ENCODE assay signal across 30 cellular contexts in genomic region chr13:49448753-49449152, GRCh38. TPM values are rescaled to one million over a fixed set of nuclear protein-coding genes. Genes with fewer than 3 reads are reported as not detected.
DNase-seq lines count a peak whose midpoint lies in the region; ATAC-seq and TF ChIP-seq lines count a peak whose summit lies in the region.
"Had no signal": no experiment of that assay in that cellular context is flagged by ENCODE, and none has a peak within 500 bp of the region (broad histone marks: within the 10 kb centered on the region; RNA-seq: fewer than 3 reads in every experiment).

No MANE protein-coding gene starts in this region.

- peaks cover 50% of the 10 kb centered on the region for H3K4me1 ChIP-seq in CD8-positive, alpha-beta memory T cell (ENCODE audit: insufficient read depth, low read length)
- H3K4me1 ChIP-seq: uterus had no signal

- H3K4me3 ChIP-seq in CD8-positive, alpha-beta memory T cell (ENCODE audit: low read length): no peak overlapping the region
- H3K4me3 ChIP-seq: gastroesophageal sphincter, left ventricle myocardium inferior, SJSA1, uterus had no signal

- no peak for DNase-seq in activated CD4-positive, alpha-beta memory T cell treated with anti-CD3 and anti-CD28 coated beads for 36 hours
- DNase-seq in activated CD4-positive, alpha-beta memory T cell treated with anti-CD3 and anti-CD28 coated beads, Interleukin-2, amount 10 ng/mL, durations not matched to agents 7 days and 5 days: no peak
- DNase-seq in CD8-positive, alpha-beta memory T cell: no peak
- DNase-seq in activated B cell treated with CpG ODN at 0.5 μM for 24 hours: no peak
- no peak for DNase-seq in naive thymus-derived CD8-positive, alpha-beta T cell
- DNase-seq in GM10266 (ENCODE audit: extremely low spot score): no peak
- no peak for DNase-seq in mesenteric fat pad (ENCODE audit: low spot score)
- DNase-seq: 8988T; activated CD4-positive, alpha-beta T cell treated with anti-CD3 and anti-CD28 coated beads for 4 hours; activated CD8-positive, alpha-beta memory T cell treated with anti-CD3 and anti-CD28 coated beads, Interleukin-2, amount 10 ng/mL, durations not matched to agents 7 days and 5 days; activated naive CD8-positive, alpha-beta T cell treated with anti-CD3 and anti-CD28 coated beads, Interleukin-2, amount 50 U/mL, for 24 hours; caudate nucleus; DMS53; H9; hippocampal formation; KG1; left ventricle myocardium inferior; NCI-H1417 treated with DMSO at 0.1 percent for 48 hours; NCI-H2081 treated with DMSO at 0.1 percent for 48 hours; NCI-H774; RPMI8226; uterus had no signal

- peaks cover 53% of the 10 kb centered on the region for H3K4me1 Mint-ChIP-seq in activated CD4-positive, alpha-beta memory T cell treated with anti-CD3 and anti-CD28 coated beads for 36 hours (ENCODE audit: low read depth)
- peaks cover 60% of the 10 kb centered on the region for H3K4me1 Mint-ChIP-seq in activated CD4-positive, alpha-beta memory T cell treated with anti-CD3 and anti-CD28 coated beads, Interleukin-2, amount 10 ng/mL, durations not matched to agents 7 days and 5 days
- H3K4me1 Mint-ChIP-seq in CD8-positive, alpha-beta memory T cell: peaks cover 52 to 80% (median 79%) of the 10 kb centered on the region in 3 donors
- peaks cover 57% of the 10 kb centered on the region for H3K4me1 Mint-ChIP-seq in activated B cell treated with CpG ODN at 0.5 μM for 24 hours
- H3K4me1 Mint-ChIP-seq in naive thymus-derived CD8-positive, alpha-beta T cell: peaks cover 18 to 77% (median 56%) of the 10 kb centered on the region in 4 donors

- TF ChIP-seq CTCF in activated B cell treated with CpG ODN at 0.5 μM for 24 hours (IDR thresholded peaks at IDR 0.05): no peak
- no peak for TF ChIP-seq CTCF in GM10266 (IDR thresholded peaks at IDR 0.05; ENCODE audit: control insufficient read depth, insufficient read depth, low read depth, missing control alignments)

- POLR2A ChIA-PET in activated CD4-positive, alpha-beta memory T cell treated with anti-CD3 and anti-CD28 coated beads for 36 hours (lab: Charles Lee): no interaction called here
- POLR2A ChIA-PET in activated CD4-positive, alpha-beta memory T cell treated with anti-CD3 and anti-CD28 coated beads, Interleukin-2, amount 10 ng/mL, durations not matched to agents 7 days and 5 days (lab: Charles Lee): no interaction called here
- POLR2A ChIA-PET in CD8-positive, alpha-beta memory T cell (lab: Charles Lee): no interaction called here
- POLR2A ChIA-PET in activated B cell treated with CpG ODN at 0.5 μM for 24 hours (lab: Charles Lee): interaction anchor here (0.6 kb wide), 2 partner anchors 8 to 90 kb away, joined by 3 to 4 read pairs; no protein-coding TSS in a partner anchor
- POLR2A ChIA-PET in naive thymus-derived CD8-positive, alpha-beta T cell (lab: Charles Lee): interaction anchor here (1.9 kb wide), 1 partner anchor 47 kb away, joined by 9 read pairs; the partner anchor contains the start of gene PHF11

- peaks cover 21% of the 10 kb centered on the region for H3K36me3 Mint-ChIP-seq in activated CD4-positive, alpha-beta memory T cell treated with anti-CD3 and anti-CD28 coated beads for 36 hours
- H3K36me3 Mint-ChIP-seq in activated CD4-positive, alpha-beta memory T cell treated with anti-CD3 and anti-CD28 coated beads, Interleukin-2, amount 10 ng/mL, durations not matched to agents 7 days and 5 days (ENCODE audit: low read depth): peaks cover 52% of the 10 kb centered on the region
- peaks cover 3 to 28% (median 7%) of the 10 kb centered on the region in 3 donors for H3K36me3 Mint-ChIP-seq in CD8-positive, alpha-beta memory T cell
- peaks cover 56% of the 10 kb centered on the region for H3K36me3 Mint-ChIP-seq in activated B cell treated with CpG ODN at 0.5 μM for 24 hours (ENCODE audit: low read depth)
- H3K36me3 Mint-ChIP-seq in naive thymus-derived CD8-positive, alpha-beta T cell: peaks cover 0 to 35% (median 21%) of the 10 kb centered on the region in 3 donors

- H3K9me3 Mint-ChIP-seq in activated CD4-positive, alpha-beta memory T cell treated with anti-CD3 and anti-CD28 coated beads for 36 hours: no peaks in the 10 kb centered on the region
- H3K9me3 Mint-ChIP-seq in activated CD4-positive, alpha-beta memory T cell treated with anti-CD3 and anti-CD28 coated beads, Interleukin-2, amount 10 ng/mL, durations not matched to agents 7 days and 5 days: no peaks in the 10 kb centered on the region
- H3K9me3 Mint-ChIP-seq in CD8-positive, alpha-beta memory T cell: peaks cover 0 to under 1% (median 0%) of the 10 kb centered on the region in 5 donors
- no peaks in the 10 kb centered on the region for H3K9me3 Mint-ChIP-seq in activated B cell treated with CpG ODN at 0.5 μM for 24 hours
- H3K9me3 Mint-ChIP-seq in naive thymus-derived CD8-positive, alpha-beta T cell: no peaks in the 10 kb centered on the region
- H3K9me3 Mint-ChIP-seq: activated naive CD8-positive, alpha-beta T cell treated with anti-CD3 and anti-CD28 coated beads, Interleukin-2, amount 50 U/mL, for 24 hours; dendritic cell treated with granulocyte-macrophage colony-stimulating factor and Interleukin-4, amounts not matched to agents 40 ng/mL and 50 ng/mL, for 4 days; H9; mesothelial cell of epicardium; nephron; stimulated activated naive CD8-positive, alpha-beta T cell treated with anti-CD3 and anti-CD28 coated beads, Interleukin-15, Interleukin-2, amounts not matched to agents 100 ng/mL and 50 ng/mL, for 24 hours; T-helper 1 cell treated with Interleukin-12 subunit alpha and Interleukin-12 subunit beta and Interleukin-4 antibody, amounts not matched to agents 30 μg/mL and 1 μg/mL, for 36 hours had no signal

- H3K36me3 ChIP-seq in CD8-positive, alpha-beta memory T cell (ENCODE audit: insufficient read depth, low read length): no peaks in the 10 kb centered on the region
- H3K36me3 ChIP-seq: gastroesophageal sphincter, left ventricle myocardium inferior, SJSA1, uterus had no signal

- intact Hi-C loops in activated CD4-positive, alpha-beta memory T cell treated with anti-CD3 and anti-CD28 coated beads for 36 hours (cut with micrococcal nuclease): loop anchor here (10.0 kb wide), 1 partner anchor 636 kb away; no protein-coding TSS in a partner anchor
- intact Hi-C loops in activated B cell treated with CpG ODN at 0.5 μM for 24 hours (cut with micrococcal nuclease): loop anchor here (5.0 kb wide), 1 partner anchor 1411 kb away; the partner anchor contains the start of gene NUDT15

- CTCF ChIA-PET in activated CD4-positive, alpha-beta memory T cell treated with anti-CD3 and anti-CD28 coated beads for 36 hours (lab: Charles Lee): interaction anchor here (0.9 kb wide), 1 partner anchor 47 kb away, joined by 3 read pairs; the partner anchor contains the start of gene PHF11
- CTCF ChIA-PET in activated CD4-positive, alpha-beta memory T cell treated with anti-CD3 and anti-CD28 coated beads, Interleukin-2, amount 10 ng/mL, durations not matched to agents 7 days and 5 days (lab: Charles Lee): no interaction called here
- CTCF ChIA-PET in CD8-positive, alpha-beta memory T cell (lab: Charles Lee): no interaction called here
- CTCF ChIA-PET in activated B cell treated with CpG ODN at 0.5 μM for 24 hours (lab: Charles Lee): interaction anchor here (1.3 kb wide), 1 partner anchor 18 kb away, joined by 3 read pairs; no protein-coding TSS in a partner anchor

- no peaks in the 10 kb centered on the region for H3K27me3 ChIP-seq in CD8-positive, alpha-beta memory T cell (ENCODE audit: insufficient read depth, low read length, poor library complexity, severe bottlenecking)
- H3K27me3 ChIP-seq: gastroesophageal sphincter, SJSA1, uterus had no signal

- no peaks in the 10 kb centered on the region for H3K27me3 Mint-ChIP-seq in activated CD4-positive, alpha-beta memory T cell treated with anti-CD3 and anti-CD28 coated beads for 36 hours
- H3K27me3 Mint-ChIP-seq in activated CD4-positive, alpha-beta memory T cell treated with anti-CD3 and anti-CD28 coated beads, Interleukin-2, amount 10 ng/mL, durations not matched to agents 7 days and 5 days: no peaks in the 10 kb centered on the region
- H3K27me3 Mint-ChIP-seq in CD8-positive, alpha-beta memory T cell: peaks cover 0 to 1% of the 10 kb centered on the region in 2 donors
- H3K27me3 Mint-ChIP-seq in activated B cell treated with CpG ODN at 0.5 μM for 24 hours: no peaks in the 10 kb centered on the region
- H3K27me3 Mint-ChIP-seq in naive thymus-derived CD8-positive, alpha-beta T cell: no peaks in the 10 kb centered on the region
- H3K27me3 Mint-ChIP-seq: activated CD8-positive, alpha-beta memory T cell treated with anti-CD3 and anti-CD28 coated beads, Interleukin-2, amount 10 ng/mL, durations not matched to agents 7 days and 5 days; activated naive CD8-positive, alpha-beta T cell treated with anti-CD3 and anti-CD28 coated beads, Interleukin-2, amount 50 U/mL, for 24 hours; dendritic cell treated with granulocyte-macrophage colony-stimulating factor and Interleukin-4, amounts not matched to agents 40 ng/mL and 50 ng/mL, for 4 days; stimulated activated naive CD8-positive, alpha-beta T cell treated with anti-CD3 and anti-CD28 coated beads, Interleukin-15, Interleukin-2, amounts not matched to agents 100 ng/mL and 50 ng/mL, for 24 hours had no signal

- H3K4me3 Mint-ChIP-seq in activated CD4-positive, alpha-beta memory T cell treated with anti-CD3 and anti-CD28 coated beads for 36 hours: no peak overlapping the region
- no peak overlapping the region for H3K4me3 Mint-ChIP-seq in activated CD4-positive, alpha-beta memory T cell treated with anti-CD3 and anti-CD28 coated beads, Interleukin-2, amount 10 ng/mL, durations not matched to agents 7 days and 5 days
- H3K4me3 Mint-ChIP-seq in CD8-positive, alpha-beta memory T cell: peak overlapping the region in 2 of 7 donors; percentile 11 to 41
- H3K4me3 Mint-ChIP-seq in activated B cell treated with CpG ODN at 0.5 μM for 24 hours: no peak overlapping the region
- peak overlapping the region in 3 of 10 donors; percentile 3 to 32 (median 4) for H3K4me3 Mint-ChIP-seq in naive thymus-derived CD8-positive, alpha-beta T cell
- H3K4me3 Mint-ChIP-seq: activated CD8-positive, alpha-beta memory T cell treated with anti-CD3 and anti-CD28 coated beads, Interleukin-2, amount 10 ng/mL, durations not matched to agents 7 days and 5 days; activated naive CD8-positive, alpha-beta T cell treated with anti-CD3 and anti-CD28 coated beads, Interleukin-2, amount 50 U/mL, for 24 hours; dendritic cell treated with granulocyte-macrophage colony-stimulating factor and Interleukin-4, amounts not matched to agents 40 ng/mL and 50 ng/mL, for 4 days; H9; mesothelial cell of epicardium; nephron; stimulated activated naive CD8-positive, alpha-beta T cell treated with anti-CD3 and anti-CD28 coated beads, Interleukin-15, Interleukin-2, amounts not matched to agents 100 ng/mL and 50 ng/mL, for 24 hours; T-helper 1 cell treated with Interleukin-12 subunit alpha and Interleukin-12 subunit beta and Interleukin-4 antibody, amounts not matched to agents 30 μg/mL and 1 μg/mL, for 36 hours had no signal

- ATAC-seq in activated B cell treated with CpG ODN at 0.5 μM for 24 hours (ENCODE audit: low read depth): no peak
- no peak for ATAC-seq in naive thymus-derived CD8-positive, alpha-beta T cell
- ATAC-seq in HG03457 (IDR thresholded peaks at IDR 0.05; ENCODE audit: unreplicated experiment): no peak
- ATAC-seq: activated CD8-positive, alpha-beta memory T cell treated with anti-CD3 and anti-CD28 coated beads, Interleukin-2, amount 10 ng/mL, durations not matched to agents 7 days and 5 days; activated naive CD8-positive, alpha-beta T cell treated with anti-CD3 and anti-CD28 coated beads, Interleukin-2, amount 50 U/mL, for 24 hours; gastroesophageal sphincter had no signal

- H3K9me3 ChIP-seq in CD8-positive, alpha-beta memory T cell (ENCODE audit: low read length): no peaks in the 10 kb centered on the region
- H3K9me3 ChIP-seq: gastroesophageal sphincter, left ventricle myocardium inferior, SJSA1, uterus had no signal

- H3K27ac ChIP-seq in CD8-positive, alpha-beta memory T cell (ENCODE audit: low read depth, low read length): no peak overlapping the region
- H3K27ac ChIP-seq: left ventricle myocardium inferior, SJSA1 had no signal

- peak overlapping the region; percentile 74 for H3K27ac Mint-ChIP-seq in activated CD4-positive, alpha-beta memory T cell treated with anti-CD3 and anti-CD28 coated beads for 36 hours
- no peak overlapping the region for H3K27ac Mint-ChIP-seq in activated CD4-positive, alpha-beta memory T cell treated with anti-CD3 and anti-CD28 coated beads, Interleukin-2, amount 10 ng/mL, durations not matched to agents 7 days and 5 days
- H3K27ac Mint-ChIP-seq in CD8-positive, alpha-beta memory T cell: peak overlapping the region; percentile 29 to 92 (median 86)
- peak overlapping the region; percentile 53 for H3K27ac Mint-ChIP-seq in activated B cell treated with CpG ODN at 0.5 μM for 24 hours
- peak overlapping the region in 9 of 10 donors; percentile 20 to 99 (median 77) for H3K27ac Mint-ChIP-seq in naive thymus-derived CD8-positive, alpha-beta T cell
- H3K27ac Mint-ChIP-seq: H9; mesothelial cell of epicardium; nephron; T-helper 1 cell treated with Interleukin-12 subunit alpha and Interleukin-12 subunit beta and Interleukin-4 antibody, amounts not matched to agents 30 μg/mL and 1 μg/mL, for 36 hours had no signal

RNA-seq across cellular contexts. Expression of gene SETDB2, which starts 4.7 kb away (rescaled TPM):
- 10 to 100 TPM; 13.9 to 15.9 TPM for total RNA-seq in activated CD4-positive, alpha-beta memory T cell treated with anti-CD3 and anti-CD28 coated beads for 36 hours
- total RNA-seq in activated CD4-positive, alpha-beta memory T cell treated with anti-CD3 and anti-CD28 coated beads, Interleukin-2, amount 10 ng/mL, durations not matched to agents 7 days and 5 days: 10 to 100 TPM; 14.8 to 16.0 TPM
- total RNA-seq in CD8-positive, alpha-beta memory T cell: 10 to 100 TPM; 13.1 to 13.4 TPM
- polyA plus RNA-seq in CD8-positive, alpha-beta memory T cell: 11.2 TPM
- 23.6 and 25.1 TPM in 2 replicates for total RNA-seq in activated B cell treated with CpG ODN at 0.5 μM for 24 hours
- 10 to 100 TPM; 30.5 to 31.6 TPM for total RNA-seq in naive thymus-derived CD8-positive, alpha-beta T cell
- polyA plus RNA-seq in naive thymus-derived CD8-positive, alpha-beta T cell: 10 to 100 TPM; 13.3 to 14.7 (median 13.7) TPM
- 8.1 TPM for total RNA-seq in mesenteric fat pad

RNA-seq across cellular contexts. Expression of gene CAB39L, which starts 4.9 kb away (rescaled TPM):
- total RNA-seq in activated CD4-positive, alpha-beta memory T cell treated with anti-CD3 and anti-CD28 coated beads for 36 hours: 1 to 10 TPM; 5.6 to 6.3 TPM
- 1 to 10 TPM; 5.5 TPM for total RNA-seq in activated CD4-positive, alpha-beta memory T cell treated with anti-CD3 and anti-CD28 coated beads, Interleukin-2, amount 10 ng/mL, durations not matched to agents 7 days and 5 days
- total RNA-seq in CD8-positive, alpha-beta memory T cell: 1 to 10 TPM; 5.8 to 7.4 TPM
- polyA plus RNA-seq in CD8-positive, alpha-beta memory T cell: 4.7 TPM
- 3.4 and 4.0 TPM in 2 replicates for total RNA-seq in activated B cell treated with CpG ODN at 0.5 μM for 24 hours
- 1 to 10 TPM; 5.3 to 9.2 TPM for total RNA-seq in naive thymus-derived CD8-positive, alpha-beta T cell
- polyA plus RNA-seq in naive thymus-derived CD8-positive, alpha-beta T cell: 1 to 10 TPM; 4.3 to 5.2 (median 4.3) TPM
- 9.3 TPM for total RNA-seq in mesenteric fat pad

RNA-seq across cellular contexts. Expression of gene PHF11, which starts 47.0 kb away (rescaled TPM):
- 10 to 100 TPM; 89.2 to 99.4 TPM for total RNA-seq in activated CD4-positive, alpha-beta memory T cell treated with anti-CD3 and anti-CD28 coated beads for 36 hours
- 100 to 1,000 TPM; 135 to 144 TPM for total RNA-seq in activated CD4-positive, alpha-beta memory T cell treated with anti-CD3 and anti-CD28 coated beads, Interleukin-2, amount 10 ng/mL, durations not matched to agents 7 days and 5 days
- total RNA-seq in CD8-positive, alpha-beta memory T cell: 10 to 100 TPM; 39.1 to 43.5 TPM
- polyA plus RNA-seq in CD8-positive, alpha-beta memory T cell: 92.6 TPM
- 128 and 148 TPM in 2 replicates for total RNA-seq in activated B cell treated with CpG ODN at 0.5 μM for 24 hours
- 100 to 1,000 TPM; 121 to 132 TPM for total RNA-seq in naive thymus-derived CD8-positive, alpha-beta T cell
- 10 to 100 TPM; 75.9 to 88.3 (median 80.4) TPM for polyA plus RNA-seq in naive thymus-derived CD8-positive, alpha-beta T cell
- total RNA-seq in mesenteric fat pad: 52.4 TPM

Comparison
In these comparisons a context has a peak if more than half of its experiments do, and no peak if none do; other contexts are left out.
1. CTCF ChIA-PET loops: an anchor here in activated CD4-positive, alpha-beta memory T cell treated with anti-CD3 and anti-CD28 coated beads for 36 hours (0.9 kb wide) and activated B cell treated with CpG ODN at 0.5 μM for 24 hours (1.3 kb wide); none called in activated CD4-positive, alpha-beta memory T cell treated with anti-CD3 and anti-CD28 coated beads, Interleukin-2, amount 10 ng/mL, durations not matched to agents 7 days and 5 days and CD8-positive, alpha-beta memory T cell.
2. POLR2A ChIA-PET loops: an anchor here in activated B cell treated with CpG ODN at 0.5 μM for 24 hours (0.6 kb wide) and naive thymus-derived CD8-positive, alpha-beta T cell (1.9 kb wide); none called in activated CD4-positive, alpha-beta memory T cell treated with anti-CD3 and anti-CD28 coated beads for 36 hours, activated CD4-positive, alpha-beta memory T cell treated with anti-CD3 and anti-CD28 coated beads, Interleukin-2, amount 10 ng/mL, durations not matched to agents 7 days and 5 days and CD8-positive, alpha-beta memory T cell.